ENCODE assay signal across 1 cellular context in the genomic region with DNA sequence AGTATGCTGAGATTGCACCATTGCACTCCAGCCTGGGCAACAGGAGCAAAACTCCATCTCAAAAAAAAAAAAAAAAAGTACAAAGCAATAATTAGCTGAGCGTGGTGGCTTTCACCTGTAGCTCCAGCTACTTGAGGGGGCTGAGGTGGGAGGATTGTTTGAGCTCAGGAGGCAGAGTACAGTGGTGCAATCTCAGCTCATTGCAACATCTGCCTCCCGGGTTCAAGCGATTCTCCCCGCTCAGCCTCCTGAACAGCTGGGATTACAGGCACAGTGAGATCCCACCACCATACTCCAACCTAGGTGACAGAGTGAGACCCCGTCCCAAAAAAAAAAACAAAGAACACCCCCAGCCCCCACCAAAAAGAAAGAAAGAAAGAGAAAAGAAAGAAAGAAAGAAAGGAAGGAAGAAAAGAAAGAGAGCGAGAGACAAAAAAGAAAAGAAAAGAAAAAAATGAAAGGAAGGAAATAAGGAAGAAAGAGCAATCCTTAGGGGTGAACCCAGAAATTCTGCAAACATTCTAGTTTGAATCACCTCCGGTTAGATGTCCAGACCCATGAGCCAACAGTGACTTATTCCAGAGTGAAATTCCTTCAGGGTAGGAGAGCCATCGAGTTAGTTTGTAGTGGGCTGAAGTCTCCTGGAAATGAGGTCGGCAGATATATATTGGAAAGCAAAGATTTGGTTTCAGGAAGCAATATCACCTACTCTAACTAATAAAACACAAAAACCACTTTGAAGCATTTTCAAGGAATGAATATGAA.
TF ChIP-seq lines count a peak whose summit lies in the region.

No MANE protein-coding gene starts in this region.

TF ChIP-seq in IMR-90, 13 proteins besides CTCF, POLR2A, EP300 and RAD21:
- TF ChIP-seq MAFK (IDR thresholded peaks at IDR 0.05; ENCODE audit: low read depth, low read length) (no peak), SMC3 (IDR thresholded peaks at IDR 0.05; ENCODE audit: low read depth, low read length) (no peak), CEBPB (IDR thresholded peaks at IDR 0.05; ENCODE audit: low read depth, low read length) (no peak), MXI1 (IDR thresholded peaks at IDR 0.05; ENCODE audit: borderline replicate concordance, low read depth, low read length) (no peak), NFE2L2 (IDR thresholded peaks at IDR 0.05; ENCODE audit: low read depth, low read length) (no peak), RFX5 (IDR thresholded peaks at IDR 0.05; ENCODE audit: low read depth, low read length) (no peak), MAZ (IDR thresholded peaks at IDR 0.05; ENCODE audit: borderline replicate concordance, low read depth, low read length) (no peak), CHD1 (IDR thresholded peaks at IDR 0.05; ENCODE audit: low read depth, low read length) (no peak), FOS (IDR thresholded peaks at IDR 0.05; ENCODE audit: low read depth, low read length) (no peak), BHLHE40 (IDR thresholded peaks at IDR 0.05; ENCODE audit: low read depth, low read length) (no peak)
- TF ChIP-seq, protein P1, sequence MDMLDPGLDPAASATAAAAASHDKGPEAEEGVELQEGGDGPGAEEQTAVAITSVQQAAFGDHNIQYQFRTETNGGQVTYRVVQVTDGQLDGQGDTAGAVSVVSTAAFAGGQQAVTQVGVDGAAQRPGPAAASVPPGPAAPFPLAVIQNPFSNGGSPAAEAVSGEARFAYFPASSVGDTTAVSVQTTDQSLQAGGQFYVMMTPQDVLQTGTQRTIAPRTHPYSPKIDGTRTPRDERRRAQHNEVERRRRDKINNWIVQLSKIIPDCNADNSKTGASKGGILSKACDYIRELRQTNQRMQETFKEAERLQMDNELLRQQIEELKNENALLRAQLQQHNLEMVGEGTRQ (IDR thresholded peaks at IDR 0.05; ENCODE audit: low read depth, low read length) = no peak
